ENCODE assay signal across 18 cellular contexts in the genomic region with DNA sequence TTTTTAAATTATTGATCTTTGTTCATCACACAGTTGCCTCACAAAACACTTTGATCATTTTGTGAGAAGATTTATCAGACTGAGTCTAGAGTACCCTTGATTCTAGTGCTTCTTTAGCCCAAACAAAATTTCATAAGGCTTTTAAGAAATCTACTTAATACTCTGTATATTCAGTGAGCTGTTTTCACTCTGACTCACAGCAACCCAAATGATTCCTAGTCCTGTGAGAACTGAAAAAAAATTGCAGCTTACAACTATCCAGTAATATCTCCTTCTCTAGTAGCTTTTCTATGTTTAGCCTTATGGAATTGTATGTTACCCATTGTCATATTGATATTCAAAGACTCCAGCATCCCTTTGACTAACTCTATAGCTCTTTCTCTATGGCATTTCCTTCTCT.
DNase-seq lines count a peak whose midpoint lies in the region; ATAC-seq and TF ChIP-seq lines count a peak whose summit lies in the region.
"Had no signal": no experiment of that assay in that cellular context is flagged by ENCODE, and none has a peak within 500 bp of the region (broad histone marks: within the 10 kb centered on the region; RNA-seq: fewer than 3 reads in every experiment).

No MANE protein-coding gene starts in this region.

- H2AFZ ChIP-seq in OCI-LY3 (ENCODE audit: low read depth, low read length) (no peak overlapping the region), osteoblast (ENCODE audit: low read length) (no peak overlapping the region)
- H2AFZ ChIP-seq: GM23248 had no signal

- H3K27ac ChIP-seq in OCI-LY3 (ENCODE audit: low read length) (no peak overlapping the region), osteoblast (ENCODE audit: low read depth, low read length) (no peak overlapping the region)
- H3K27ac ChIP-seq: 22Rv1, BLaER1, C4-2B, GM23248 had no signal

- peak; percentile 25 for DNase-seq in DMS53 (lab: John Stamatoyannopoulos, UW)
- DNase-seq in osteoblast (ENCODE audit: insufficient read length, low spot score, missing footprints) = peak; percentile 15
- no peak for DNase-seq in MG63
- DNase-seq in RPMI8226 = no peak
- no peak for DNase-seq in nucleus accumbens (lab: John Stamatoyannopoulos, UW)
- DNase-seq: CD4-positive, CD25-positive, alpha-beta regulatory T cell; CD8-positive, alpha-beta T cell; DMS 273 treated with DMSO at 0.1 percent for 48 hours; DND-41; GM23248; H9 had no signal

- H3K4me3 ChIP-seq in OCI-LY3 (ENCODE audit: low read length) (no peak overlapping the region), osteoblast (ENCODE audit: insufficient read depth, low read length) (no peak overlapping the region), MG63 (no peak overlapping the region)
- H3K4me3 ChIP-seq: BLaER1, GM23248 had no signal

- H3K4me2 ChIP-seq in OCI-LY3 (ENCODE audit: low read length) (peak overlapping the region; percentile 34), osteoblast (ENCODE audit: insufficient read depth, low read length) (no peak overlapping the region)
- H3K4me2 ChIP-seq: BLaER1 had no signal

- no peaks in the 10 kb centered on the region for H3K27me3 ChIP-seq in OCI-LY3 (ENCODE audit: low read depth, low read length)
- H3K27me3 ChIP-seq in osteoblast (ENCODE audit: insufficient read depth, low read length) = no peaks in the 10 kb centered on the region
- H3K27me3 ChIP-seq in MG63 = no peaks in the 10 kb centered on the region
- H3K27me3 ChIP-seq: BLaER1 had no signal

- H3K9me3 ChIP-seq in OCI-LY3 (ENCODE audit: insufficient read depth, low read length) (no peaks in the 10 kb centered on the region), osteoblast (ENCODE audit: low read depth, low read length) (no peaks in the 10 kb centered on the region), MG63 (no peaks in the 10 kb centered on the region; the same call in 1 of the 2 replicates)
- H3K9me3 ChIP-seq: BLaER1 had no signal

- no peak overlapping the region for H3K9ac ChIP-seq in OCI-LY3 (ENCODE audit: low read length)
- H3K9ac ChIP-seq: BLaER1, GM23248 had no signal

- H3K79me2 ChIP-seq in OCI-LY3 (ENCODE audit: low read length) = no peaks in the 10 kb centered on the region
- no peaks in the 10 kb centered on the region for H3K79me2 ChIP-seq in osteoblast (ENCODE audit: insufficient read depth, low read length)

- H3K4me1 ChIP-seq in OCI-LY3 (ENCODE audit: low read length) (peaks cover 18% of the 10 kb centered on the region), osteoblast (ENCODE audit: insufficient read depth, low read length) (no peaks in the 10 kb centered on the region)
- H3K4me1 ChIP-seq: BLaER1 had no signal

- H3K36me3 ChIP-seq in OCI-LY3 (replicated peaks; ENCODE audit: low read depth, low read length) (no peaks in the 10 kb centered on the region), osteoblast (ENCODE audit: insufficient read depth, low read length) (no peaks in the 10 kb centered on the region), MG63 (no peaks in the 10 kb centered on the region)
- H3K36me3 ChIP-seq: BLaER1 had no signal

- peak; percentile 63 for ATAC-seq in HG03432 (IDR thresholded peaks at IDR 0.05; ENCODE audit: unreplicated experiment)
- ATAC-seq in GM18502 (IDR thresholded peaks at IDR 0.05; ENCODE audit: poor library complexity, unreplicated experiment) = no peak
- ATAC-seq: CD8-positive, alpha-beta T cell; HCT116 had no signal

- H4K20me1 ChIP-seq in OCI-LY3 (ENCODE audit: insufficient read depth, low read length) = no peaks in the 10 kb centered on the region
- no peaks in the 10 kb centered on the region for H4K20me1 ChIP-seq in osteoblast (ENCODE audit: insufficient read depth, low read length)
- H4K20me1 ChIP-seq: BLaER1 had no signal

- TF ChIP-seq CTCF in OCI-LY3 (IDR thresholded peaks at IDR 0.05; ENCODE audit: low read depth, low read length) (no peak), osteoblast (IDR thresholded peaks at IDR 0.05; ENCODE audit: extremely low read depth, low read depth, low read length) (no peak)

Comparison
In these comparisons a context has a peak if more than half of its experiments do, and no peak if none do; other contexts are left out.
1. DNase-seq: peak in DMS53 (single experiment) and osteoblast (single experiment); none in MG63 (single experiment), RPMI8226 (single experiment) and nucleus accumbens (0 of 56).